In the genomic region with DNA sequence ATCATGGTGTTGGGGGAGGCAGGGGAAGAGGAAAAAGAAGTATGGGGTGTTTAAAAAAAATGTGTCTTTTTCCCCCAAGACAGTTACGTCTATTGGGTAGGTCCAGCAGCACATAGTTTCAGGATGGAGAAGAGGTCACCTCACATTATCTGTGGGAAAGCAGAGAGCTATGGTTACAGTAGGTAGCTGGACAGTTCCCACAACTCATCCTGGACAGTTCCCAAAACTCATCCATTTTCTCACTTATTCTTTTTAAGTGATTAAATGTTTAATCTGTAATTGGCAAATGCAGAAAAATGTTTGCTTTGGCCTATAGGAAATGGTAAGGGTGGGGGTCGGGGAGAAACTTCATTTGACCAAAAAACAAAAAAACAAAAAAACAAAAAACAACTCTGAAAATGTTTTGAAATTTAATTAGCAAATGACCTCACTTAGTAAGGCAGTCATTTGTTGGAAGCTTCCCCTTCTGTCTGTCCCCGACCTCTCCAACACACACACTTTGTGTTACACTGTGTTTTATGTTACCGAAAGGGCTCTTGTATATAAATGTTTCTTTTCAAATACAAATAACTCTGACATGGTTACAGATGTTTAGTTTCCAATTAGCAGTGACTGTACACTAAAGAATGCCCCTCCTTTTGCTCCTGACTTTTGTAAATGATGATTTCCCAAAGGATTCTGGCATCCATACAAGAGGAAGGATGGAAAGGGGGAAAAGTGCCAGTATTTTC, we compare ENCODE assay signal across 10 cellular contexts.
DNase-seq lines count a peak whose midpoint lies in the region; ATAC-seq and TF ChIP-seq lines count a peak whose summit lies in the region.
"Had no signal": no experiment of that assay in that cellular context is flagged by ENCODE, and none has a peak within 500 bp of the region (broad histone marks: within the 10 kb centered on the region; RNA-seq: fewer than 3 reads in every experiment).

No MANE protein-coding gene starts in this region.

- peak; percentile 75 for ATAC-seq in left ventricle myocardium superior
- ATAC-seq in HG02759 (IDR thresholded peaks at IDR 0.05; ENCODE audit: unreplicated experiment): no peak
- ATAC-seq in GM21529 (IDR thresholded peaks at IDR 0.05; ENCODE audit: unreplicated experiment): no peak
- ATAC-seq: activated T-helper 17 cell treated with anti-CD3 and anti-CD28 coated beads, Interleukin-2, amount 50 U/mL, for 72 hours had no signal

- TF ChIP-seq CTCF in HFF-Myc (IDR thresholded peaks at IDR 0.05; ENCODE audit: low read depth, low read length, missing control alignments) (no peak), adrenal gland (IDR thresholded peaks at IDR 0.05) (no peak)

- no peaks in the 10 kb centered on the region for H3K36me3 ChIP-seq in adrenal gland (replicated peaks in 1 of 2)

- H3K9me3 ChIP-seq in adrenal gland (replicated peaks in 1 of 3): no peaks in the 10 kb centered on the region

- H3K4me3 ChIP-seq in HFF-Myc (replicated peaks; ENCODE audit: low read depth, low read length): no peak overlapping the region
- no peak overlapping the region for H3K4me3 ChIP-seq in adrenal gland

- peak; percentile 78 for DNase-seq in HFF-Myc (ENCODE audit: extremely low read depth, low read depth)
- DNase-seq in adrenal gland: peak in 1 of 7 donors; percentile 45
- no peak for DNase-seq in left ventricle myocardium superior
- DNase-seq in stromal cell of bone marrow (ENCODE audit: low read depth): peak; percentile 28
- DNase-seq in NCI-H187 (lab: John Stamatoyannopoulos, UW): no peak
- no peak for DNase-seq in activated naive CD4-positive, alpha-beta T cell (lab: John Stamatoyannopoulos, UW)

- TF ChIP-seq POLR2A in adrenal gland (IDR thresholded peaks at IDR 0.05): no peak

- H3K27me3 ChIP-seq in adrenal gland: no peaks in the 10 kb centered on the region

- 45 to 59% (median 53%) methylated on average over 4 of the region's 4 CpGs for WGBS in adrenal gland, 4 donors

- peak overlapping the region in 3 of 5 donors; percentile 42 to 74 (median 60) for H3K27ac ChIP-seq in adrenal gland
- H3K27ac ChIP-seq: epithelial cell of prostate had no signal

- peaks cover 9 to 44% of the 10 kb centered on the region in 2 donors for H3K4me1 ChIP-seq in adrenal gland (replicated peaks in 1 of 2)

- intact Hi-C loops in adrenal gland (cut with DNase I) (no loop called here), left ventricle myocardium superior (cut with micrococcal nuclease) (no loop called here)

Comparison
In these comparisons a context has a peak if more than half of its experiments do, and no peak if none do; other contexts are left out.
1. DNase-seq: peak in HFF-Myc (single experiment) and stromal cell of bone marrow (single experiment); none in left ventricle myocardium superior (single experiment), NCI-H187 (0 of 2) and activated naive CD4-positive, alpha-beta T cell (0 of 4).